Comparison of ENCODE assay signal across 25 cellular contexts in the genomic region with DNA sequence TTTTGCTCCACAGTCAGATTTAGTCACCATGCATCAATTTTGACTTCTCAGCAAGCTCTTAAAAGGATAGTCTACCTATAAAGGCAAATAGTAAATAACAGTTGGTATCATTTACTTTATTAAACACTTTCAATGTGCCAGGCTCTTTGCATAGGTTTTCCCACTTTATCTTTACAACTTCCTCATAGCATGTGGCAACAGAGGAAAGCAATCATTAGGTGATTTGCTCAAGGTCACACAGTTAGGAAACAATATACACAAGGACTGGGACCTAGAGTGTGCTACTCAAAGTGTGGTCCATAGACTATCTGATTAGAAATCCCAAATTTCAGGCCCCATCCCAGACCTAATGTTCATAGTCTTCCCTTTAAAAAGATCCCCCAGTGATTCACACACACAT.
"Had no signal": no experiment of that assay in that cellular context is flagged by ENCODE, and none has a peak within 500 bp of the region (broad histone marks: within the 10 kb centered on the region; RNA-seq: fewer than 3 reads in every experiment).

No MANE protein-coding gene starts in this region.

- DNase-seq: activated CD4-positive, alpha-beta T cell treated with anti-CD3 and anti-CD28 coated beads for 4 hours; activated CD8-positive, alpha-beta memory T cell treated with anti-CD3 and anti-CD28 coated beads, Interleukin-2, amount 50 U/mL, for 4 hours; activated CD8-positive, alpha-beta T cell treated with anti-CD3 and anti-CD28 coated beads for 36 hours; activated gamma-delta T cell treated with Interleukin-2 at 50 U/mL for 16 hours; activated naive CD4-positive, alpha-beta T cell treated with anti-CD3 and anti-CD28 coated beads, Interleukin-2, amount 10 ng/mL, durations not matched to agents 7 days and 5 days; activated naive CD8-positive, alpha-beta T cell treated with anti-CD3 and anti-CD28 coated beads for 36 hours; activated T-cell treated with anti-CD3 and anti-CD28 coated beads, Interleukin-2, amount 50 U/mL, for 72 hours; brain microvascular endothelial cell; cerebellar nuclear complex; Kasumi-1; MV-4-11; NCI-H1092 treated with DMSO at 0.1 percent for 48 hours; NCI-H1417 treated with DMSO at 0.1 percent for 48 hours; NCI-H1694; NCI-H2029; NCI-H345; NCI-H510A; NCI-H526 treated with DMSO at 0.1 percent for 48 hours; NCI-H82; PC-3; SHP77; T-helper 17 cell; T-helper 9 cell had no signal

- ATAC-seq: activated CD4-positive, CD25-positive, alpha-beta regulatory T cell treated with anti-CD3 and anti-CD28 coated beads, Interleukin-2, amount 50 U/mL, for 24 hours; activated CD8-positive, alpha-beta T cell treated with anti-CD3 and anti-CD28 coated beads for 36 hours; activated T-cell treated with anti-CD3 and anti-CD28 coated beads, Interleukin-2, amount 50 U/mL, for 72 hours; PC-3; SK-N-SH treated with all-trans-retinoic acid at 6 μM for 48 hours; T-helper 17 cell had no signal
